In the genomic region with DNA sequence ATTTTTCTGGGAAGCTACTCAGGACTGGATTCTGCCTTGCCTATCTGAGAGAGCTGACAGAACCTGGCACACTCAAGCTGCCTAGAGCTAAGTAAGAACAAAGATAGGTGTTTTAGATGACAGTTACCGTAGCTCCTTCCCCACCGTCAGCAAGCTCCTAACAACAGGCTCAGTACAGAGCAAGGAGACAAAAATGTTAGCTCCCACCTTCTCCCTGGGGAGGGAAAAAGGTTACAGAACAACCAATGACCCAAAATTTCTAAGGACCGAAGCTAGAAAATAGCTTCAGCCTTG, we compare ENCODE assay signal across 27 cellular contexts.
"Had no signal": no experiment of that assay in that cellular context is flagged by ENCODE, and none has a peak within 500 bp of the region (broad histone marks: within the 10 kb centered on the region; RNA-seq: fewer than 3 reads in every experiment).

No MANE protein-coding gene starts in this region.

- H3K4me2 ChIP-seq: smooth muscle cell had no signal

- H3K36me3 ChIP-seq: colonic mucosa, esophagus squamous epithelium, heart right ventricle, lower lobe of right lung, neutrophil, right lobe of liver, stomach, thoracic aorta, transverse colon, upper lobe of right lung, uterus had no signal

- H3K4me3 Mint-ChIP-seq: dendritic cell treated with granulocyte-macrophage colony-stimulating factor and Interleukin-4, amounts not matched to agents 40 ng/mL and 50 ng/mL, for 4 days; natural killer cell had no signal

- ATAC-seq: heart right ventricle, left ventricle myocardium superior, lower lobe of right lung, natural killer cell, right lobe of liver, upper lobe of right lung had no signal

- H3K27me3 ChIP-seq: colonic mucosa, esophagus squamous epithelium, heart right ventricle, neutrophil, right lobe of liver, stomach, transverse colon, upper lobe of right lung, uterus had no signal

- H2AFZ ChIP-seq: parathyroid adenoma had no signal

- H3K4me3 ChIP-seq: colonic mucosa, esophagus squamous epithelium, heart right ventricle, lower lobe of right lung, right lobe of liver, smooth muscle cell, stomach, thoracic aorta, transverse colon, upper lobe of right lung, uterus had no signal

- H3K9me3 ChIP-seq: colonic mucosa, lower lobe of right lung, neutrophil, right lobe of liver, stomach, thoracic aorta, transverse colon, upper lobe of right lung, uterus had no signal

- DNase-seq: colonic mucosa; effector memory CD4-positive, alpha-beta T cell; erythroblast; esophagus squamous epithelium; foreskin melanocyte; glutamatergic neuron; heart right ventricle; hippocampal formation; left ventricle myocardium superior; lower lobe of right lung; natural killer cell; right lobe of liver; stimulated activated CD4-positive, alpha-beta T cell treated with anti-CD3 and anti-CD28 coated beads, Interleukin-12 subunit alpha, Interleukin-12 subunit beta, amount 100 ng/mL, for 4 hours; stimulated activated CD4-positive, alpha-beta T cell treated with anti-CD3 and anti-CD28 coated beads, Interleukin-1b, Interleukin-23, amount 100 ng/mL, for 48 hours; stimulated activated CD4-positive, alpha-beta T cell treated with anti-CD3 and anti-CD28 coated beads, Interleukin-4, amount 100 ng/mL, for 1 hour; stimulated activated CD8-positive, alpha-beta memory T cell treated with anti-CD3 and anti-CD28 coated beads, Interleukin-4, amount 100 ng/mL, for 48 hours; stimulated activated naive CD4-positive, alpha-beta T cell treated with Interleukin-2 at 50 U/mL for 16 hours; stomach; transverse colon; upper lobe of right lung; uterus had no signal

- H3K27ac ChIP-seq: colonic mucosa, esophagus squamous epithelium, heart right ventricle, lower lobe of right lung, neutrophil, parathyroid adenoma, right lobe of liver, stomach, thoracic aorta, transverse colon, upper lobe of right lung, uterus had no signal

- H3K79me2 ChIP-seq: parathyroid adenoma had no signal

- H3K4me1 Mint-ChIP-seq: natural killer cell had no signal

- H3K4me1 ChIP-seq: colonic mucosa, esophagus squamous epithelium, heart right ventricle, lower lobe of right lung, parathyroid adenoma, right lobe of liver, stomach, transverse colon, upper lobe of right lung, uterus had no signal

- H3K27ac Mint-ChIP-seq: dendritic cell treated with granulocyte-macrophage colony-stimulating factor and Interleukin-4, amounts not matched to agents 40 ng/mL and 50 ng/mL, for 4 days; natural killer cell; progenitor cell of endocrine pancreas had no signal

- H3K27me3 Mint-ChIP-seq: dendritic cell treated with granulocyte-macrophage colony-stimulating factor and Interleukin-4, amounts not matched to agents 40 ng/mL and 50 ng/mL, for 4 days; progenitor cell of endocrine pancreas had no signal

- H3K9ac ChIP-seq: parathyroid adenoma had no signal
